ENCODE assay signal across 8 cellular contexts in genomic region chr16:22321340-22322001, GRCh38. TPM values are rescaled to one million over a fixed set of nuclear protein-coding genes. Genes with fewer than 3 reads are reported as not detected.
DNase-seq lines count a peak whose midpoint lies in the region; ATAC-seq and TF ChIP-seq lines count a peak whose summit lies in the region.

No MANE protein-coding gene starts in this region.

- H2BK15ac ChIP-seq in mesenchymal stem cell (ENCODE audit: low read depth, poor library complexity, severe bottlenecking): no peak overlapping the region

- no peak overlapping the region for H3K9ac ChIP-seq in mesenchymal stem cell (ENCODE audit: low read length)

- peak overlapping the region; percentile 38 for H3K27ac Mint-ChIP-seq in activated CD4-positive, alpha-beta memory T cell treated with anti-CD3 and anti-CD28 coated beads for 36 hours

- H3K9me3 ChIP-seq in ectodermal cell (ENCODE audit: control insufficient read depth, low read length): no peaks in the 10 kb centered on the region
- no peaks in the 10 kb centered on the region for H3K9me3 ChIP-seq in mesenchymal stem cell (ENCODE audit: control insufficient read depth, low read length)

- no peak overlapping the region for H3K4ac ChIP-seq in mesenchymal stem cell (ENCODE audit: low read depth in 1 of 2, low read length in 2 of 2)

- peaks cover 35% of the 10 kb centered on the region for H3K79me1 ChIP-seq in mesenchymal stem cell (replicated peaks; ENCODE audit: low read length, poor library complexity, severe bottlenecking)

- H3K27ac ChIP-seq in ectodermal cell (ENCODE audit: insufficient read depth, low read depth, low read length, poor library complexity, severe bottlenecking) (peak overlapping the region; percentile 40), mesenchymal stem cell (ENCODE audit: low read length, poor library complexity, severe bottlenecking) (no peak overlapping the region)

- intact Hi-C loops in activated CD4-positive, alpha-beta memory T cell treated with anti-CD3 and anti-CD28 coated beads for 36 hours (cut with micrococcal nuclease): loop anchor here (1.0 to 10.0 kb wide), 3 partner anchors 1017 to 1167 kb away; partner anchors contain the start of genes DNAH3 and LDAF1

- H3K4me3 ChIP-seq in ectodermal cell (ENCODE audit: insufficient read depth, low read depth, low read length): no peak overlapping the region
- H3K4me3 ChIP-seq in mesenchymal stem cell (ENCODE audit: insufficient read depth in 1 of 2, low read depth in 1 of 2, low read length in 2 of 2): no peak overlapping the region

- peaks cover 35% of the 10 kb centered on the region for H3K36me3 Mint-ChIP-seq in activated CD4-positive, alpha-beta memory T cell treated with anti-CD3 and anti-CD28 coated beads for 36 hours

- ATAC-seq in HG02763 (IDR thresholded peaks at IDR 0.05; ENCODE audit: unreplicated experiment): no peak

- no peak overlapping the region for H3K18ac ChIP-seq in mesenchymal stem cell (ENCODE audit: low read depth in 1 of 2, low read length in 2 of 2)

- H3K27me3 Mint-ChIP-seq in activated CD4-positive, alpha-beta memory T cell treated with anti-CD3 and anti-CD28 coated beads for 36 hours: no peaks in the 10 kb centered on the region

- 56 to 60% methylated on average over 16 of the region's 16 CpGs for WGBS in ectodermal cell, 2 experiments
- whole genome bisulfite sequencing in mesenchymal stem cell: 65% methylated on average over 16 of the region's 16 CpGs

- CTCF ChIA-PET in HEK293T (lab: Yijun Ruan, JAX): interaction anchor here (0.6 to 0.7 kb wide), 3 partner anchors 9 to 50 kb away, joined by 3 to 4 read pairs (median 3); no protein-coding TSS in a partner anchor
- CTCF ChIA-PET in activated CD4-positive, alpha-beta memory T cell treated with anti-CD3 and anti-CD28 coated beads for 36 hours (lab: Charles Lee): interaction anchor here (0.6 to 1.4 kb wide), 17 partner anchors 8 to 1164 kb away, joined by 3 to 8 read pairs (median 4); no protein-coding TSS in a partner anchor

- POLR2A ChIA-PET in HEK293T (lab: Yijun Ruan, JAX): no interaction called here
- POLR2A ChIA-PET in activated CD4-positive, alpha-beta memory T cell treated with anti-CD3 and anti-CD28 coated beads for 36 hours (lab: Charles Lee): no interaction called here

- H3K23ac ChIP-seq in mesenchymal stem cell (ENCODE audit: low read length in 2 of 2): no peak overlapping the region

- no peaks in the 10 kb centered on the region for H3K4me1 ChIP-seq in ectodermal cell (ENCODE audit: control insufficient read depth, insufficient read depth, low read length)
- peaks cover 2% of the 10 kb centered on the region for H3K4me1 ChIP-seq in mesenchymal stem cell (ENCODE audit: control insufficient read depth, insufficient read depth, low read depth, low read length)

- no peak overlapping the region for H2AFZ ChIP-seq in mesenchymal stem cell (ENCODE audit: low read depth, low read length)

- H3K4me3 Mint-ChIP-seq in activated CD4-positive, alpha-beta memory T cell treated with anti-CD3 and anti-CD28 coated beads for 36 hours: no peak overlapping the region

- no peak overlapping the region for H3K4me2 ChIP-seq in mesenchymal stem cell (ENCODE audit: low read length, poor library complexity, severe bottlenecking)

- H2BK5ac ChIP-seq in mesenchymal stem cell (ENCODE audit: low read depth, low read length, poor library complexity, severe bottlenecking): no peak overlapping the region

- no peak overlapping the region for H4K8ac ChIP-seq in mesenchymal stem cell (ENCODE audit: low read length)

- peaks cover 9% of the 10 kb centered on the region for H3K4me1 Mint-ChIP-seq in activated CD4-positive, alpha-beta memory T cell treated with anti-CD3 and anti-CD28 coated beads for 36 hours (ENCODE audit: low read depth)

- DNase-seq in Ammon's horn (ENCODE audit: low spot score) (peak; percentile 86), HEK293T (ENCODE audit: extremely low spot score) (peak; percentile 80), NCI-H69 (lab: John Stamatoyannopoulos, UW) (peak; percentile 82), mesenchymal stem cell (peak; percentile 60)
- peak; percentile 82 for DNase-seq in activated CD4-positive, alpha-beta memory T cell treated with anti-CD3 and anti-CD28 coated beads for 36 hours
- DNase-seq in stimulated activated CD8-positive, alpha-beta memory T cell treated with anti-CD3 and anti-CD28 coated beads, Interleukin-2, amount 100 ng/mL, for 48 hours (ENCODE audit: low read depth in 2 of 2): peak; percentile 38 to 40

- H3K36me3 ChIP-seq in ectodermal cell (ENCODE audit: control insufficient read depth, insufficient read depth, low read length) (peaks cover 26% of the 10 kb centered on the region), mesenchymal stem cell (ENCODE audit: control insufficient read depth in 1 of 2, insufficient read depth in 2 of 2, low read depth in 1 of 2, low read length in 2 of 2) (peaks cover 69 to 75% of the 10 kb centered on the region in 2 experiments)

- H2BK120ac ChIP-seq in mesenchymal stem cell (ENCODE audit: low read depth, low read length): no peak overlapping the region

- no peak overlapping the region for H2AK5ac ChIP-seq in mesenchymal stem cell (ENCODE audit: low read length, severe bottlenecking)

- H4K91ac ChIP-seq in mesenchymal stem cell (ENCODE audit: low read length): no peak overlapping the region

- H3K27me3 ChIP-seq in ectodermal cell (ENCODE audit: control insufficient read depth, insufficient read depth, low read length, poor library complexity, severe bottlenecking) (no peaks in the 10 kb centered on the region), mesenchymal stem cell (ENCODE audit: control insufficient read depth in 1 of 2, insufficient read depth in 1 of 2, low read length in 2 of 2) (no peaks in the 10 kb centered on the region)

- H3K14ac ChIP-seq in mesenchymal stem cell (ENCODE audit: low read length in 2 of 2): no peak overlapping the region

- H2BK12ac ChIP-seq in mesenchymal stem cell (ENCODE audit: low read length in 2 of 2): no peak overlapping the region

- no peaks in the 10 kb centered on the region for H3K9me3 Mint-ChIP-seq in activated CD4-positive, alpha-beta memory T cell treated with anti-CD3 and anti-CD28 coated beads for 36 hours

TF ChIP-seq in HEK293T, 16 proteins besides CTCF, POLR2A, EP300 and RAD21:
- TF ChIP-seq HDGF (IDR thresholded peaks at IDR 0.05; ENCODE audit: borderline replicate concordance) (no peak), SP1 (IDR thresholded peaks at IDR 0.05) (no peak), ARNT (IDR thresholded peaks at IDR 0.05) (no peak), FOXM1 (IDR thresholded peaks at IDR 0.05; ENCODE audit: borderline replicate concordance) (no peak), PKNOX1 (IDR thresholded peaks at IDR 0.05) (no peak), L3MBTL2 (conservative IDR thresholded peaks at IDR 0.05) (no peak), NFRKB (IDR thresholded peaks at IDR 0.05) (no peak)
TF ChIP-seq in HEK293T: peak in this region for 0.

RNA-seq across cellular contexts. Expression of gene POLR3E, which starts 24.3 kb away (rescaled TPM):
- 10 to 100 TPM; 75.0 to 80.3 TPM for total RNA-seq in activated CD4-positive, alpha-beta memory T cell treated with anti-CD3 and anti-CD28 coated beads for 36 hours
- polyA plus RNA-seq in ectodermal cell (2013, experiment 1 of 4): 67.4 TPM
- polyA plus RNA-seq in ectodermal cell (2013, experiment 2 of 4): 57.0 TPM
- polyA plus RNA-seq in ectodermal cell (2013, experiment 3 of 4): 35.4 TPM
- polyA plus RNA-seq in ectodermal cell (2013, experiment 4 of 4): 34.7 TPM
- polyA plus RNA-seq in mesenchymal stem cell (2013, experiment 1 of 2): 18.4 TPM
- polyA plus RNA-seq in mesenchymal stem cell (2013, experiment 2 of 2): 16.8 TPM

RNA-seq across cellular contexts. Expression of gene CDR2, which starts 52.9 kb away (rescaled TPM):
- 10 to 100 TPM; 44.0 to 44.4 TPM for total RNA-seq in activated CD4-positive, alpha-beta memory T cell treated with anti-CD3 and anti-CD28 coated beads for 36 hours
- polyA plus RNA-seq in ectodermal cell (2013, experiment 1 of 4): 19.0 TPM
- polyA plus RNA-seq in ectodermal cell (2013, experiment 2 of 4): 15.6 TPM
- 15.3 TPM for polyA plus RNA-seq in ectodermal cell (2013, experiment 3 of 4)
- 16.3 TPM for polyA plus RNA-seq in ectodermal cell (2013, experiment 4 of 4)
- 28.7 TPM for polyA plus RNA-seq in mesenchymal stem cell (2013, experiment 1 of 2)
- 29.5 TPM for polyA plus RNA-seq in mesenchymal stem cell (2013, experiment 2 of 2)
